Comparison of ENCODE assay signal across 8 cellular contexts in genomic region chr21:34072145-34073031, GRCh38. TPM values are rescaled to one million over a fixed set of nuclear protein-coding genes. Genes with fewer than 3 reads are reported as not detected.
DNase-seq lines count a peak whose midpoint lies in the region; ATAC-seq, FAIRE-seq and TF ChIP-seq lines count a peak whose summit lies in the region.

No MANE protein-coding gene starts in this region.

- H3K9me3 ChIP-seq in BLaER1 treated with 17β-estradiol and CSF1 and Interleukin-3, amounts not matched to agents 10 nM and 100 nM (replicated peaks in 1 of 11), result no peaks in the 10 kb centered on the region
- no peaks in the 10 kb centered on the region for H3K9me3 ChIP-seq in pancreas

- FAIRE-seq in pancreas (lab: Jason Lieb, UNC), result no peak

- peak overlapping the region; percentile 47 to 96 (median 74); a peak in 21 of 22 replicates for H3K27ac ChIP-seq in BLaER1 treated with 17β-estradiol and CSF1 and Interleukin-3, amounts not matched to agents 10 nM and 100 nM
- peak overlapping the region; percentile 76 to 92 (median 85) for H3K27ac ChIP-seq in pancreas

- H3K4me1 ChIP-seq in BLaER1 treated with 17β-estradiol and CSF1 and Interleukin-3, amounts not matched to agents 10 nM and 100 nM, result peaks cover 32 to 39% (median 35%) of the 10 kb centered on the region in 10 experiments
- peaks cover 7 to 19% (median 9%) of the 10 kb centered on the region in 3 donors for H3K4me1 ChIP-seq in pancreas

- H3K9ac ChIP-seq in BLaER1 treated with 17β-estradiol and CSF1 and Interleukin-3, amounts not matched to agents 10 nM and 100 nM, result peak overlapping the region; percentile 64 to 96 (median 78)

- H3K4me3 ChIP-seq in BLaER1 treated with 17β-estradiol and CSF1 and Interleukin-3, amounts not matched to agents 10 nM and 100 nM, result peak overlapping the region; percentile 84 to 97 (median 94)
- H3K4me3 ChIP-seq in HFF-Myc (replicated peaks; ENCODE audit: low read depth, low read length) (peak overlapping the region; percentile 33), foreskin fibroblast (ENCODE audit: low read depth in 1 of 2, low read length in 2 of 2) (peak overlapping the region; percentile 46 to 54), pancreas (peak overlapping the region; percentile 26 to 70 (median 58))

- H3K4me3 Mint-ChIP-seq in activated CD4-positive, alpha-beta memory T cell treated with anti-CD3 and anti-CD28 coated beads for 36 hours, result peak overlapping the region; percentile 70

- intact Hi-C loops in activated CD4-positive, alpha-beta memory T cell treated with anti-CD3 and anti-CD28 coated beads for 36 hours (cut with micrococcal nuclease), result loop anchor here (1.0 to 10.0 kb wide), 3 partner anchors 96 to 428 kb away; partner anchors contain the start of genes CRYZL1 and ITSN1
- intact Hi-C loops in pancreas (cut with DNase I), result no loop called here

- H3K9me3 Mint-ChIP-seq in activated CD4-positive, alpha-beta memory T cell treated with anti-CD3 and anti-CD28 coated beads for 36 hours, result no peaks in the 10 kb centered on the region

- peak overlapping the region; percentile 69 to 97 (median 88) for H3K4me2 ChIP-seq in BLaER1 treated with 17β-estradiol and CSF1 and Interleukin-3, amounts not matched to agents 10 nM and 100 nM

- peaks cover 0 to 35% (median 30%) of the 10 kb centered on the region in 11 experiments; a peak in 15 of 22 replicates for H3K36me3 ChIP-seq in BLaER1 treated with 17β-estradiol and CSF1 and Interleukin-3, amounts not matched to agents 10 nM and 100 nM
- no peaks in the 10 kb centered on the region for H3K36me3 ChIP-seq in pancreas

- peaks cover 23 to 39% (median 37%) of the 10 kb centered on the region in 11 experiments; a peak in 21 of 22 replicates for H4K20me1 ChIP-seq in BLaER1 treated with 17β-estradiol and CSF1 and Interleukin-3, amounts not matched to agents 10 nM and 100 nM

- H3K36me3 Mint-ChIP-seq in activated CD4-positive, alpha-beta memory T cell treated with anti-CD3 and anti-CD28 coated beads for 36 hours, result peaks cover 28% of the 10 kb centered on the region

- WGBS in pancreas, 2 donors, result 27% methylated on average over 31 to 32 of the region's 32 CpGs

- peak; percentile 64 to 74 (median 71) for ATAC-seq in pancreas
- no peak for ATAC-seq in GM19023 (IDR thresholded peaks at IDR 0.05; ENCODE audit: unreplicated experiment)
- no peak for ATAC-seq in GM18511 (IDR thresholded peaks at IDR 0.05; ENCODE audit: unreplicated experiment)

- TF ChIP-seq CTCF in HFF-Myc (IDR thresholded peaks at IDR 0.05; ENCODE audit: low read depth, low read length, missing control alignments) (no peak), foreskin fibroblast (IDR thresholded peaks at IDR 0.05; ENCODE audit: low read depth, low read length) (no peak), pancreas (IDR thresholded peaks at IDR 0.05) (no peak)

- H3K27me3 Mint-ChIP-seq in activated CD4-positive, alpha-beta memory T cell treated with anti-CD3 and anti-CD28 coated beads for 36 hours, result no peaks in the 10 kb centered on the region

- no peaks in the 10 kb centered on the region for H3K27me3 ChIP-seq in BLaER1 treated with 17β-estradiol and CSF1 and Interleukin-3, amounts not matched to agents 10 nM and 100 nM
- no peaks in the 10 kb centered on the region for H3K27me3 ChIP-seq in pancreas

- no peak for DNase-seq in HFF-Myc (ENCODE audit: extremely low read depth, low read depth)
- peak; percentile 49 for DNase-seq in activated CD4-positive, alpha-beta memory T cell treated with anti-CD3 and anti-CD28 coated beads for 36 hours
- DNase-seq in foreskin fibroblast, result peak in 1 of 2 donors; percentile 62
- DNase-seq in pancreas, result peak in 5 of 6 donors; percentile 67 to 90 (median 80)
- no peak for DNase-seq in dedifferentiated amniotic fluid mesenchymal stem cell (ENCODE audit: extremely low spot score)

- CTCF ChIA-PET in activated CD4-positive, alpha-beta memory T cell treated with anti-CD3 and anti-CD28 coated beads for 36 hours (lab: Charles Lee), result interaction anchor here (0.8 to 4.1 kb wide), 6 partner anchors 20 to 275 kb away, joined by 3 to 40 read pairs (median 4); no protein-coding TSS in a partner anchor

- POLR2A ChIA-PET in activated CD4-positive, alpha-beta memory T cell treated with anti-CD3 and anti-CD28 coated beads for 36 hours (lab: Charles Lee), result interaction anchor here (0.9 to 4.2 kb wide), 6 partner anchors 28 to 141 kb away, joined by 3 to 53 read pairs (median 6); no protein-coding TSS in a partner anchor

- peaks cover 33% of the 10 kb centered on the region for H3K4me1 Mint-ChIP-seq in activated CD4-positive, alpha-beta memory T cell treated with anti-CD3 and anti-CD28 coated beads for 36 hours (ENCODE audit: low read depth)

- peak overlapping the region; percentile 75 for H3K27ac Mint-ChIP-seq in activated CD4-positive, alpha-beta memory T cell treated with anti-CD3 and anti-CD28 coated beads for 36 hours

RNA-seq across cellular contexts. Expression of gene MRPS6, which starts 1.0 kb away (rescaled TPM):
- 100 to 1,000 TPM; 114 to 117 TPM for total RNA-seq in activated CD4-positive, alpha-beta memory T cell treated with anti-CD3 and anti-CD28 coated beads for 36 hours
- 10 to 100 TPM in 5 of 6 donors, 1 to 10 TPM in 1; 9.9 to 14.5 (median 12.3) TPM for total RNA-seq in pancreas
- 10 to 100 TPM; 16.9 to 18.5 TPM for polyA plus RNA-seq in pancreas

RNA-seq across cellular contexts. Expression of gene SLC5A3, which starts 1.0 kb away (rescaled TPM):
- total RNA-seq in activated CD4-positive, alpha-beta memory T cell treated with anti-CD3 and anti-CD28 coated beads for 36 hours, result 10 to 100 TPM; 25.7 to 27.5 TPM
- total RNA-seq in pancreas, result 1 to 10 TPM; 2.2 to 5.9 (median 3.0) TPM
- polyA plus RNA-seq in pancreas, result 1 to 10 TPM in 1 of 2 donors, under 1 TPM in 1; 0.49 to 1.0 TPM

Comparison
In these comparisons a context has a peak if more than half of its experiments do, and no peak if none do; other contexts are left out.
1. H3K4me3 ChIP-seq: peak in every context shown above with its lines; median percentile 94 in BLaER1 treated with 17β-estradiol and CSF1 and Interleukin-3, amounts not matched to agents 10 nM and 100 nM; 58 in pancreas; 50 in foreskin fibroblast; 33 in HFF-Myc.
2. DNase-seq: peak in activated CD4-positive, alpha-beta memory T cell treated with anti-CD3 and anti-CD28 coated beads for 36 hours (single experiment) and pancreas (5 of 6); none in HFF-Myc (single experiment) and dedifferentiated amniotic fluid mesenchymal stem cell (single experiment).
3. ATAC-seq: peak in pancreas (4 of 4); none in GM19023 (single experiment) and GM18511 (single experiment).
4. RNA of gene MRPS6, which starts 1.0 kb away (total RNA-seq): 114 to 117 TPM in activated CD4-positive, alpha-beta memory T cell treated with anti-CD3 and anti-CD28 coated beads for 36 hours; 9.9 to 14.5 TPM in pancreas; every median in the first group is over 4 times any median in the second.